20 cellular contexts compared by ENCODE assay signal in the genomic region with DNA sequence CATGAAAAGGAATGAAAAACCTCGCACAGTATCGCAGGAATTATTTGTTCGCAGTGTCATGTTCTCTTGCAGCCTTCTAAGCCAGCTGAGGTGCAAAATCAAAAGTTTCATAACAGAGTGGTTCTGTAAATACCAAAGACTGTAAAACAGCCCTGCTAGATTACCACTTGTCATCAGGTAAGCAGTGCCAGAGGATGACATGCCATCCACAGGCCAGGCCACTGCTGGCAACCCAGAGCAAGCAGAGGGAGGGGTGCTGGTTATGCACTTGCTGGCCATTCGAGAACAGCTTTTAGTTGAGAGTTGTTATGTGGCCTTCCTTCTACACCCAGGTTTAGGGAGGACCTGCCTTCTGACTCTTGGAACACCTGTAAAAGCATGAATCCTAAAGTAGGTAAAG.
A peak's percentile ranks its signal among the peaks of the same experiment; 100 is the strongest.
DNase-seq lines count a peak whose midpoint lies in the region; ATAC-seq, FAIRE-seq and TF ChIP-seq lines count a peak whose summit lies in the region.
"Had no signal": no experiment of that assay in that cellular context is flagged by ENCODE, and none has a peak within 500 bp of the region (broad histone marks: within the 10 kb centered on the region; RNA-seq: fewer than 3 reads in every experiment).

No MANE protein-coding gene starts in this region.

- no peaks in the 10 kb centered on the region for H3K9me3 Mint-ChIP-seq in activated T-helper 17 cell treated with anti-CD3 and anti-CD28 coated beads, Interleukin-2, amount 50 U/mL, for 72 hours
- H3K9me3 Mint-ChIP-seq: activated CD4-positive, alpha-beta memory T cell treated with anti-CD3 and anti-CD28 coated beads for 36 hours; activated T-helper 2 cell treated with anti-CD3 and anti-CD28 coated beads, Interferon-gamma antibody, Interleukin-2, Interleukin-4, amounts not matched to agents 10 μg/mL and 5 μg/mL and 100 μg/mL, durations not matched to agents 14 hours and 24 hours and 36 hours had no signal

- no peak for TF ChIP-seq POLR2A in gastrocnemius medialis (IDR thresholded peaks at IDR 0.05)

- H3K4me1 Mint-ChIP-seq in activated T-helper 17 cell treated with anti-CD3 and anti-CD28 coated beads, Interleukin-2, amount 50 U/mL, for 72 hours, result peaks cover 77% of the 10 kb centered on the region

- TF ChIP-seq CTCF in gastrocnemius medialis (IDR thresholded peaks at IDR 0.05 in 4 of 5, conservative IDR thresholded peaks at IDR 0.05 in 1 of 5), result no peak

- peak overlapping the region; percentile 15 for H3K4me3 Mint-ChIP-seq in activated T-helper 17 cell treated with anti-CD3 and anti-CD28 coated beads, Interleukin-2, amount 50 U/mL, for 72 hours
- H3K4me3 Mint-ChIP-seq: activated CD4-positive, alpha-beta memory T cell treated with anti-CD3 and anti-CD28 coated beads for 36 hours had no signal

- in situ Hi-C loops in gastrocnemius medialis (cut with MboI; ENCODE audit: low sequenced_read_pairs in 4 of 4), result no loop called here

- no peak for ATAC-seq in activated T-helper 17 cell treated with anti-CD3 and anti-CD28 coated beads, Interleukin-2, amount 50 U/mL, for 72 hours (replicated peaks)
- peak; percentile 86 for ATAC-seq in left ventricle myocardium superior
- peak; percentile 56 to 75 for ATAC-seq in gastrocnemius medialis
- no peak for ATAC-seq in HG03442 (IDR thresholded peaks at IDR 0.05; ENCODE audit: unreplicated experiment)
- ATAC-seq in GM18519 (IDR thresholded peaks at IDR 0.05; ENCODE audit: low FRiP score, unreplicated experiment), result no peak
- ATAC-seq: Panc1 had no signal

- H3K27ac ChIP-seq in gastrocnemius medialis, result no peak overlapping the region
- H3K27ac ChIP-seq: 22Rv1, esophagus muscularis mucosa had no signal

- peaks cover 0 to 16% (median 5%) of the 10 kb centered on the region in 3 donors for H3K27me3 ChIP-seq in gastrocnemius medialis
- H3K27me3 ChIP-seq: adrenal gland, esophagus muscularis mucosa had no signal

- intact Hi-C loops in left ventricle myocardium superior (cut with micrococcal nuclease) (no loop called here), gastrocnemius medialis (cut with DNase I; ENCODE audit: low total_unique reads) (loop anchor here (1.0 kb wide), 1 partner anchor 35 kb away; no protein-coding TSS in a partner anchor)

- peaks cover 35 to 42% of the 10 kb centered on the region in 2 donors for H3K4me1 ChIP-seq in gastrocnemius medialis

- peak overlapping the region; percentile 85 for H3K27ac Mint-ChIP-seq in activated T-helper 17 cell treated with anti-CD3 and anti-CD28 coated beads, Interleukin-2, amount 50 U/mL, for 72 hours
- H3K27ac Mint-ChIP-seq: activated CD4-positive, alpha-beta memory T cell treated with anti-CD3 and anti-CD28 coated beads for 36 hours; activated T-helper 2 cell treated with anti-CD3 and anti-CD28 coated beads, Interferon-gamma antibody, Interleukin-2, Interleukin-4, amounts not matched to agents 10 μg/mL and 5 μg/mL and 100 μg/mL, durations not matched to agents 14 hours and 24 hours and 36 hours had no signal

- no peak for FAIRE-seq in GM19239 (lab: Jason Lieb, UNC)
- FAIRE-seq: GM12891, H1 had no signal

- H3K27me3 Mint-ChIP-seq in activated T-helper 17 cell treated with anti-CD3 and anti-CD28 coated beads, Interleukin-2, amount 50 U/mL, for 72 hours, result no peaks in the 10 kb centered on the region
- H3K27me3 Mint-ChIP-seq: activated CD4-positive, alpha-beta memory T cell treated with anti-CD3 and anti-CD28 coated beads for 36 hours had no signal

- no peaks in the 10 kb centered on the region for H3K9me3 ChIP-seq in gastrocnemius medialis
- H3K9me3 ChIP-seq: adrenal gland, esophagus muscularis mucosa had no signal

- H3K36me3 ChIP-seq in gastrocnemius medialis, result no peaks in the 10 kb centered on the region
- H3K36me3 ChIP-seq: adrenal gland, esophagus muscularis mucosa had no signal

- H3K36me3 Mint-ChIP-seq in activated T-helper 17 cell treated with anti-CD3 and anti-CD28 coated beads, Interleukin-2, amount 50 U/mL, for 72 hours (ENCODE audit: low read depth), result peaks cover 50% of the 10 kb centered on the region

- no peak overlapping the region for H3K4me3 ChIP-seq in gastrocnemius medialis
- H3K4me3 ChIP-seq: adrenal gland, esophagus muscularis mucosa had no signal

- peak; percentile 17 for DNase-seq in DMS53 (lab: John Stamatoyannopoulos, UW)
- no peak for DNase-seq in DMS53 treated with DMSO at 0.1 percent for 48 hours (lab: John Stamatoyannopoulos, UW; ENCODE audit: unreplicated experiment)
- peak; percentile 78 for DNase-seq in left ventricle myocardium superior
- no peak for DNase-seq in gastrocnemius medialis
- DNase-seq in GM19239 (ENCODE audit: insufficient read length, low spot score), result no peak
- DNase-seq: activated CD4-positive, alpha-beta memory T cell treated with anti-CD3 and anti-CD28 coated beads for 36 hours; kidney glomerular epithelial cell; NCI-H1930; retina; stimulated activated CD4-positive, alpha-beta T cell treated with anti-CD3 and anti-CD28 coated beads, Interleukin-1b, Interleukin-23, amount 100 ng/mL, for 48 hours had no signal

Comparison
In these comparisons a context has a peak if more than half of its experiments do, and no peak if none do; other contexts are left out.
1. DNase-seq: peak in DMS53 (single experiment) and left ventricle myocardium superior (single experiment); none in DMS53 treated with DMSO at 0.1 percent for 48 hours (single experiment), gastrocnemius medialis (0 of 2) and GM19239 (single experiment).
2. ATAC-seq: peak in left ventricle myocardium superior (single experiment) and gastrocnemius medialis (2 of 2); none in activated T-helper 17 cell treated with anti-CD3 and anti-CD28 coated beads, Interleukin-2, amount 50 U/mL, for 72 hours (single experiment), HG03442 (single experiment) and GM18519 (single experiment).